In genomic region chr9:113503613-113504230, GRCh38 we compare ENCODE assay signal across 14 cellular contexts. TPM values are rescaled to one million over a fixed set of nuclear protein-coding genes. Genes with fewer than 3 reads are reported as not detected.
DNase-seq lines count a peak whose midpoint lies in the region; ATAC-seq and TF ChIP-seq lines count a peak whose summit lies in the region.
"Had no signal": no experiment of that assay in that cellular context is flagged by ENCODE, and none has a peak within 500 bp of the region (broad histone marks: within the 10 kb centered on the region; RNA-seq: fewer than 3 reads in every experiment).

No MANE protein-coding gene starts in this region.

- no peaks in the 10 kb centered on the region for H4K20me1 ChIP-seq in PC-9 (ENCODE audit: insufficient read depth)

- POLR2A ChIA-PET in PC-9 (lab: Charles Lee; ENCODE audit: unreplicated experiment): interaction anchor here (0.6 to 0.7 kb wide), 2 partner anchors 57 to 1358 kb away, joined by 3 to 4 read pairs; no protein-coding TSS in a partner anchor

- H3K27ac ChIP-seq in right atrium auricular region (peak overlapping the region; percentile 79 to 83), parathyroid adenoma (peak overlapping the region; percentile 49), aorta (ENCODE audit: low read depth in 1 of 2, low read length in 2 of 2) (peak overlapping the region; percentile 53 to 92), PC-9 (no peak overlapping the region)

- H3K9ac ChIP-seq in parathyroid adenoma: no peak overlapping the region

- no peaks in the 10 kb centered on the region for H3K79me2 ChIP-seq in parathyroid adenoma
- no peaks in the 10 kb centered on the region for H3K79me2 ChIP-seq in PC-9 (ENCODE audit: low read depth)

- DNase-seq in right atrium auricular region (ENCODE audit: low spot score) (no peak), left ventricle myocardium superior (no peak), iris pigment epithelial cell (ENCODE audit: low read depth) (peak; percentile 10), aorta (peak in 1 of 2 donors; percentile 78), PC-9 (no peak)
- DNase-seq in stimulated activated CD4-positive, alpha-beta T cell treated with anti-CD3 and anti-CD28 coated beads, Interleukin-15, amount 100 ng/mL, for 24 hours: no peak
- DNase-seq: activated CD4-positive, alpha-beta T cell treated with anti-CD3 and anti-CD28 coated beads, Interleukin-2, amount 10 ng/mL, durations not matched to agents 24 days and 14 days; naive thymus-derived CD8-positive, alpha-beta T cell; NCI-H226; PC-3; uterus had no signal

- H3F3A ChIP-seq in PC-9 (ENCODE audit: insufficient read depth, low read depth): no peaks in the 10 kb centered on the region

- 5 to 8% methylated on average over 10 of the region's 10 CpGs for WGBS in aorta, 2 donors

- H3K27me3 ChIP-seq in right atrium auricular region (no peaks in the 10 kb centered on the region), parathyroid adenoma (ENCODE audit: control insufficient read depth, insufficient read depth, low read length) (no peaks in the 10 kb centered on the region), aorta (ENCODE audit: control insufficient read depth in 1 of 2, insufficient read depth in 2 of 2, low read length in 1 of 2) (no peaks in the 10 kb centered on the region), PC-9 (ENCODE audit: insufficient read depth, low read depth) (no peaks in the 10 kb centered on the region)
- H3K27me3 ChIP-seq: body of pancreas, uterus had no signal

- BruUV-seq in PC-9 (replicated peaks; lab: Mats Ljungman, UMichigan): no TSS peak

- intact Hi-C loops in left ventricle myocardium superior (cut with micrococcal nuclease): no loop called here
- intact Hi-C loops in aorta (cut with DNase I): no loop called here
- intact Hi-C loops in PC-9 (cut with micrococcal nuclease; ENCODE audit: unreplicated experiment): no loop called here

- H3K4me3 ChIP-seq in right atrium auricular region (peak overlapping the region; percentile 47 to 51), parathyroid adenoma (ENCODE audit: low read depth, low read length) (no peak overlapping the region), aorta (ENCODE audit: low read length in 2 of 2) (no peak overlapping the region), PC-9 (no peak overlapping the region)
- H3K4me3 ChIP-seq: body of pancreas had no signal

- H3K4me1 ChIP-seq in right atrium auricular region (peaks cover 0 to 79% of the 10 kb centered on the region in 2 donors), parathyroid adenoma (no peaks in the 10 kb centered on the region), aorta (ENCODE audit: control insufficient read depth in 1 of 2, insufficient read depth in 2 of 2, low read length in 2 of 2) (peaks cover 0 to 8% of the 10 kb centered on the region in 2 donors), PC-9 (replicated peaks; ENCODE audit: insufficient read depth) (peaks cover 8% of the 10 kb centered on the region; the same call in 1 of the 2 replicates)
- H3K4me1 ChIP-seq: uterus had no signal

- ATAC-seq in left ventricle myocardium superior (no peak), aorta (ENCODE audit: low FRiP score) (peak; percentile 19), GM18858 (IDR thresholded peaks at IDR 0.05; ENCODE audit: unreplicated experiment) (no peak)
- ATAC-seq: body of pancreas; naive thymus-derived CD8-positive, alpha-beta T cell; PC-3 had no signal

- CTCF ChIA-PET in PC-9 (lab: Charles Lee): no interaction called here

- peaks cover 42% of the 10 kb centered on the region for H3K36me3 ChIP-seq in right atrium auricular region
- no peaks in the 10 kb centered on the region for H3K36me3 ChIP-seq in parathyroid adenoma (ENCODE audit: control insufficient read depth, insufficient read depth, low read length)
- H3K36me3 ChIP-seq in aorta (ENCODE audit: control insufficient read depth in 1 of 2, insufficient read depth in 2 of 2, low read length in 1 of 2): no peaks in the 10 kb centered on the region
- H3K36me3 ChIP-seq in PC-9 (ENCODE audit: low read depth): no peaks in the 10 kb centered on the region; the same call in 1 of the 2 replicates
- H3K36me3 ChIP-seq: uterus had no signal

- H3K9me2 ChIP-seq in PC-9 (ENCODE audit: insufficient read depth): no peaks in the 10 kb centered on the region

- H2AFZ ChIP-seq in parathyroid adenoma (no peak overlapping the region), PC-9 (no peak overlapping the region)

- TF ChIP-seq CTCF in right atrium auricular region (IDR thresholded peaks at IDR 0.05) (no peak), parathyroid adenoma (IDR thresholded peaks at IDR 0.05) (no peak), PC-9 (conservative IDR thresholded peaks at IDR 0.05) (no peak)

- H3K4me2 ChIP-seq in parathyroid adenoma (ENCODE audit: low read length): no peak overlapping the region
- H3K4me2 ChIP-seq in PC-9: no peak overlapping the region

- H3K9me3 ChIP-seq in right atrium auricular region (no peaks in the 10 kb centered on the region), parathyroid adenoma (ENCODE audit: control insufficient read depth, low read length) (no peaks in the 10 kb centered on the region), aorta (ENCODE audit: control insufficient read depth, low read length) (no peaks in the 10 kb centered on the region), PC-9 (ENCODE audit: insufficient read depth, low read depth) (no peaks in the 10 kb centered on the region)
- H3K9me3 ChIP-seq: body of pancreas, uterus had no signal

RNA-seq across cellular contexts. Expression of gene RGS3, which starts 40.2 kb away (rescaled TPM):
- total RNA-seq in right atrium auricular region (100 to 1,000 TPM; 112 to 184 TPM), left ventricle myocardium superior (115 TPM), aorta (100 to 1,000 TPM; 157 to 161 TPM), PC-9 (2021) (61.8 and 75.8 TPM in 2 replicates)
- 100 to 1,000 TPM in 1 of 2 donors, 10 to 100 TPM in 1; 74.3 to 142 TPM for polyA plus RNA-seq in aorta

Comparison
In these comparisons a context has a peak if more than half of its experiments do, and no peak if none do; other contexts are left out.
1. H3K4me3 ChIP-seq: peak in right atrium auricular region (2 of 2); none in parathyroid adenoma (single experiment), aorta (0 of 2) and PC-9 (single experiment).